In the genomic region with DNA sequence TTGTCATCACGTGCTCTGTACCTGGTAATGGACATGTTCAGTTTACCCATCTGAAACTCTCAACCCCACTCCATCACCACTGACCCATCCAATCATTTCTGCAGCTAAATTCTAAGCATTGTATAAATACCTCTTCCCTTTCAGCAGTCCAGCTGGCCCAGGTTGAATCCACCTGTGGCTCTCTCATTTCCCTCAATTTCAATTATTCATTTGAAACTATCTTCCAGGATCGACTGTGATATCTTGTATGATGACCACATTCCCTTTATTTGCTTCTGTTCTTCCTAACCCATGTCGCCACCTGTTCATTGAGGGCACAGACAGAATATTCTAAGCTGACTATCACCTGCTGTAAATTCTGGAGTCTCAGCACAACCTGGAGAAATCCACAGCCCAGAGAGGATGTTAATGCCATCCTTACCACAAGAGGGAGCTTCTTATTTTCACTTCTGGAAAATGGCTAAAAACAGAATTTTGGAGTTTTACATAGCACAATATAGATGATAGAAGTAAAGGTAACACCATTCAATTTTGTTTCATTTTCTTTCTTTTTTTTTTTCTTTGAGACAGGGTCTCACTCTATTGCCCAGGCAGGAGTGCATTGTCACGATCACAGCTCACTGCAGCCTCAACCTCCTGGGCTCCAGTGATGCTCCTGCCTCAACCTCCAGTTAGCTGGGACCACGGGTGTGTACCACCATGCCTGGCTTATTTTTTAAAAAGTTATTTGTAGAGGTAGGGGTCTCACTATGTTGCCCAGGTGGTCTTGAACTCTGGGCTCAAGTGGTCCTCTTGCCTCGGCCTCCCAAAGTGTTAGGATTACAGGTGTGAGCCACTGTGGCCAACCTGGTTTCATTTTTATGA, we compare ENCODE assay signal across 8 cellular contexts. TPM values are rescaled to one million over a fixed set of nuclear protein-coding genes. Genes with fewer than 3 reads are reported as not detected.
A peak's percentile ranks its signal among the peaks of the same experiment; 100 is the strongest.
DNase-seq lines count a peak whose midpoint lies in the region; ATAC-seq, FAIRE-seq and TF ChIP-seq lines count a peak whose summit lies in the region.

No MANE protein-coding gene starts in this region.

- TF ChIP-seq CTCF in BJ (IDR thresholded peaks at IDR 0.05; ENCODE audit: insufficient read depth, low read depth, low read length) (peak; percentile 73), Panc1 (IDR thresholded peaks at IDR 0.05) (peak; percentile 78)

- ATAC-seq in Panc1, result no peak
- ATAC-seq in GM21825 (IDR thresholded peaks at IDR 0.05; ENCODE audit: unreplicated experiment), result no peak

- CTCF ChIA-PET in BJ (lab: Yijun Ruan, JAX) (interaction anchor here (0.5 to 2.9 kb wide), 15 partner anchors 9 to 179 kb away, joined by 3 to 12 read pairs (median 4); a partner anchor contains a TSS), Panc1 (lab: Charles Lee) (interaction anchor here (0.6 to 1.4 kb wide), 7 partner anchors 11 to 155 kb away, joined by 3 to 7 read pairs (median 5); no protein-coding TSS in a partner anchor)

- no peak overlapping the region for H3K9ac ChIP-seq in GM23248

- peak; percentile 70 for FAIRE-seq in endometrium (lab: Jason Lieb, UNC)

- H3K27ac ChIP-seq in GM23248 (no peak overlapping the region), Panc1 (ENCODE audit: low read length) (no peak overlapping the region)

- H3K27me3 ChIP-seq in BJ (ENCODE audit: control insufficient read depth, insufficient read depth, low read length) (no peaks in the 10 kb centered on the region; the same call in none of the 2 replicates), GM23248 (replicated peaks; ENCODE audit: insufficient read depth) (no peaks in the 10 kb centered on the region), Panc1 (ENCODE audit: control insufficient read depth, insufficient read depth, low read length) (no peaks in the 10 kb centered on the region)

- H3K9me3 ChIP-seq in GM23248 (ENCODE audit: low read depth) (no peaks in the 10 kb centered on the region), Panc1 (ENCODE audit: control insufficient read depth, insufficient read depth, low read depth, low read length) (no peaks in the 10 kb centered on the region)

- H3K4me1 ChIP-seq in GM23248 (ENCODE audit: insufficient read depth) (no peaks in the 10 kb centered on the region), Panc1 (ENCODE audit: control insufficient read depth, insufficient read depth, low read length) (no peaks in the 10 kb centered on the region)

- H3K4me3 ChIP-seq in BJ (ENCODE audit: low read depth, low read length), result no peak overlapping the region
- H3K4me3 ChIP-seq in GM23248, result no peak overlapping the region
- H3K4me3 ChIP-seq in Panc1 (ENCODE audit: low read depth in 2 of 2, low read length in 2 of 2), result no peak overlapping the region

- H4K20me1 ChIP-seq in GM23248 (ENCODE audit: insufficient read depth), result no peaks in the 10 kb centered on the region

- intact Hi-C loops in Panc1 (cut with micrococcal nuclease; ENCODE audit: unreplicated experiment), result no loop called here

- POLR2A ChIA-PET in BJ (lab: Charles Lee), result no interaction called here
- POLR2A ChIA-PET in Panc1 (lab: Charles Lee), result interaction anchor here (0.7 kb wide), 1 partner anchor 61 kb away, joined by 3 read pairs; no protein-coding TSS in a partner anchor

- DNase-seq in BJ (ENCODE audit: low read depth), result no peak
- peak; percentile 50 for DNase-seq in GM23248
- DNase-seq in Panc1 (ENCODE audit: low read depth, low spot score), result peak; percentile 12
- peak; percentile 29 for DNase-seq in pons (ENCODE audit: low spot score)
- DNase-seq in HK-2 (ENCODE audit: unreplicated experiment), result no peak
- no peak for DNase-seq in activated naive CD4-positive, alpha-beta T cell (lab: John Stamatoyannopoulos, UW)

- no peak overlapping the region for H2AFZ ChIP-seq in GM23248

- WGBS in GM23248 (ENCODE audit: low coverage in 1 of 2, low lambda C conversion rate in 2 of 2, missing lambda C conversion rate in 2 of 2), 2 experiments, result 71 to 73% methylated on average over 6 of the region's 6 CpGs

- in situ Hi-C loops in GM23248 (cut with MboI) (no loop called here), Panc1 (cut with HindIII; ENCODE audit: low pct_unique_long_range_greater_than_20kb, low sequenced_read_pairs) (no loop called here)

- H3K4me2 ChIP-seq in GM23248 (ENCODE audit: unreplicated experiment), result no peak overlapping the region

- H3K9me2 ChIP-seq in GM23248 (ENCODE audit: insufficient read depth), result no peaks in the 10 kb centered on the region

- no peaks in the 10 kb centered on the region for H3F3A ChIP-seq in GM23248 (ENCODE audit: insufficient read depth)

- H3K36me3 ChIP-seq in BJ (ENCODE audit: control insufficient read depth, insufficient read depth, low read length) (no peaks in the 10 kb centered on the region), GM23248 (ENCODE audit: low read depth) (no peaks in the 10 kb centered on the region), Panc1 (ENCODE audit: control insufficient read depth, insufficient read depth, low read length) (no peaks in the 10 kb centered on the region)

- no peaks in the 10 kb centered on the region for H3K79me2 ChIP-seq in GM23248 (ENCODE audit: insufficient read depth)

- no TSS peak for BruUV-seq in Panc1 (replicated peaks; lab: Mats Ljungman, UMichigan)

RNA-seq across cellular contexts. Expression of a gene that starts 38.6 kb away (rescaled TPM):
- polyA plus RNA-seq in BJ (2011; rRNA removed) (1.9 and 2.9 TPM in 2 replicates), GM23248 (2016; fragmentation: Nextera tagmentation; extraction: Ambion mirVana) (1.9 and 3.0 TPM in 2 replicates)
- 3.0 and 3.7 TPM in 2 replicates for polyA minus RNA-seq in BJ (2011; rRNA and poly(A)+ RNA removed)
- total RNA-seq in GM23248 (2014; rRNA removed; shearing (Covaris generic)), result 6.8 and 7.2 TPM in 2 replicates
- total RNA-seq in Panc1 (2021; ENCODE audit: unreplicated experiment), result 5.0 TPM
- 1.7 TPM for polyA plus RNA-seq in Panc1 (2012; ENCODE audit: insufficient read length)

Comparison
In these comparisons a context has a peak if more than half of its experiments do, and no peak if none do; other contexts are left out.
1. DNase-seq: peak in GM23248 (single experiment), Panc1 (single experiment) and pons (single experiment); none in BJ (single experiment), HK-2 (single experiment) and activated naive CD4-positive, alpha-beta T cell (0 of 4).